ENCODE assay signal across 7 cellular contexts in genomic region chr1:150366416-150367296, GRCh38. TPM values are rescaled to one million over a fixed set of nuclear protein-coding genes. Genes with fewer than 3 reads are reported as not detected.
DNase-seq lines count a peak whose midpoint lies in the region; ATAC-seq, FAIRE-seq and TF ChIP-seq lines count a peak whose summit lies in the region.

No MANE protein-coding gene starts in this region.

- WGBS in H9 (ENCODE audit: extremely low coverage, insufficient read length, low lambda C conversion rate), result 100% methylated on average over 1 of the region's 12 CpGs

- no peak overlapping the region for H4K91ac ChIP-seq in H9 (ENCODE audit: insufficient read length, low read depth, low read length)

- no peaks in the 10 kb centered on the region for H3K27me3 ChIP-seq in H9 (ENCODE audit: insufficient read depth, low read length)
- H3K27me3 ChIP-seq in parathyroid adenoma (ENCODE audit: control insufficient read depth, insufficient read depth, low read length), result no peaks in the 10 kb centered on the region

- ATAC-seq in HG03432 (IDR thresholded peaks at IDR 0.05; ENCODE audit: unreplicated experiment), result no peak

- H3K79me2 ChIP-seq in H9 (ENCODE audit: insufficient read depth, low read length), result peaks cover 49% of the 10 kb centered on the region; the same call in 1 of the 2 replicates
- H3K79me2 ChIP-seq in parathyroid adenoma, result peaks cover 15% of the 10 kb centered on the region

- no peak overlapping the region for H2BK12ac ChIP-seq in H9 (ENCODE audit: insufficient read length, low read depth, low read length)

- peak overlapping the region; percentile 83 to 100 (median 100); a peak in 5 of 7 replicates for H3K27ac Mint-ChIP-seq in H9

- H3K36me3 ChIP-seq in parathyroid adenoma (ENCODE audit: control insufficient read depth, insufficient read depth, low read length), result no peaks in the 10 kb centered on the region

- H3K4me1 Mint-ChIP-seq in H9, result peaks cover 21 to 23% of the 10 kb centered on the region in 2 experiments

- no peak overlapping the region for H2BK120ac ChIP-seq in H9 (ENCODE audit: low read depth, low read length, poor library complexity, severe bottlenecking)

- peaks cover 5 to 8% (median 7%) of the 10 kb centered on the region in 3 experiments; a peak in 5 of 7 replicates for H3K36me3 Mint-ChIP-seq in H9 (ENCODE audit: insufficient read depth in 1 of 3, low read depth in 3 of 3)

- peak; percentile 75 for FAIRE-seq in RCC 7860 (lab: Jason Lieb, UNC)

- H3K18ac ChIP-seq in H9 (ENCODE audit: insufficient read length, low read depth, low read length), result no peak overlapping the region

- H3T11ph ChIP-seq in H9 (ENCODE audit: low read length), result no peak overlapping the region

- no peak overlapping the region for H2AK5ac ChIP-seq in H9 (ENCODE audit: insufficient read length, low read length)

- H2BK15ac ChIP-seq in H9 (ENCODE audit: low read depth, low read length), result no peak overlapping the region

- no peaks in the 10 kb centered on the region for H3K4me1 ChIP-seq in H9 (ENCODE audit: insufficient read depth, low read length)
- no peaks in the 10 kb centered on the region for H3K4me1 ChIP-seq in parathyroid adenoma

- no peak overlapping the region for H3K56ac ChIP-seq in H9 (ENCODE audit: insufficient read length, low read depth, low read length)

- H2BK20ac ChIP-seq in H9 (ENCODE audit: low read depth, low read length, poor library complexity, severe bottlenecking), result no peak overlapping the region

- H2BK5ac ChIP-seq in H9 (ENCODE audit: insufficient read length, low read length), result no peak overlapping the region

- H3K14ac ChIP-seq in H9 (ENCODE audit: insufficient read depth, low read length), result no peak overlapping the region

- no peak for DNase-seq in H9
- DNase-seq in RCC 7860 (ENCODE audit: low spot score), result peak; percentile 34
- DNase-seq in epithelial cell of proximal tubule (ENCODE audit: low read depth), result peak; percentile 53
- no peak for DNase-seq in cerebellum (ENCODE audit: low spot score)
- DNase-seq in hippocampal formation (lab: John Stamatoyannopoulos, UW), result no peak

- H3K9me3 Mint-ChIP-seq in H9, result no peaks in the 10 kb centered on the region; a peak in 2 of 5 replicates

- no peak overlapping the region for H4K5ac ChIP-seq in H9 (ENCODE audit: insufficient read length, low read depth, low read length)

- H3K9ac ChIP-seq in H9 (ENCODE audit: extremely low read depth, insufficient read length, low read length) (peak overlapping the region; percentile 64), parathyroid adenoma (no peak overlapping the region)

- peak overlapping the region; percentile 92 for H3K4me2 ChIP-seq in H9 (ENCODE audit: insufficient read depth, insufficient read length, low read length)
- peak overlapping the region; percentile 100 for H3K4me2 ChIP-seq in parathyroid adenoma (ENCODE audit: low read length)

- H2AFZ ChIP-seq in H9 (ENCODE audit: low read length) (no peak overlapping the region), parathyroid adenoma (no peak overlapping the region)

- H3K4me3 Mint-ChIP-seq in H9, result peak overlapping the region; percentile 92 to 98

- TF ChIP-seq CTCF in H9 (conservative IDR thresholded peaks at IDR 0.05) (no peak), epithelial cell of proximal tubule (conservative IDR thresholded peaks at IDR 0.05; ENCODE audit: low read depth, low read length) (no peak), parathyroid adenoma (IDR thresholded peaks at IDR 0.05) (no peak)

- no peaks in the 10 kb centered on the region; the same call in none of the 2 replicates for H3K27me3 Mint-ChIP-seq in H9 (ENCODE audit: low read depth)

- no peak overlapping the region for H4K8ac ChIP-seq in H9 (replicated peaks; ENCODE audit: insufficient read length, low read depth, low read length)

- H3K27ac ChIP-seq in H9 (ENCODE audit: insufficient read length, low read depth, low read length), result no peak overlapping the region
- H3K27ac ChIP-seq in parathyroid adenoma, result no peak overlapping the region

- peaks cover 10% of the 10 kb centered on the region for H3K23me2 ChIP-seq in H9 (ENCODE audit: insufficient read length, low read depth, low read length, poor library complexity, severe bottlenecking)

- no peaks in the 10 kb centered on the region for H4K20me1 ChIP-seq in H9 (ENCODE audit: control insufficient read depth, insufficient read depth, insufficient read length)

- no peaks in the 10 kb centered on the region for H3K9me3 ChIP-seq in H9 (ENCODE audit: control insufficient read depth, low read depth, low read length)
- H3K9me3 ChIP-seq in parathyroid adenoma (ENCODE audit: control insufficient read depth, low read length), result no peaks in the 10 kb centered on the region

- no peak overlapping the region for H3K4ac ChIP-seq in H9 (ENCODE audit: low read depth, low read length)

- H3K79me1 ChIP-seq in H9 (ENCODE audit: insufficient read depth, low read depth, low read length, poor library complexity, severe bottlenecking), result no peaks in the 10 kb centered on the region

- no peak overlapping the region for H3K23ac ChIP-seq in H9 (ENCODE audit: insufficient read length, low read depth, low read length)

- H3K4me3 ChIP-seq in epithelial cell of proximal tubule (ENCODE audit: low read depth, low read length) (peak overlapping the region; percentile 60), parathyroid adenoma (ENCODE audit: low read depth, low read length) (peak overlapping the region; percentile 100)

RNA-seq across cellular contexts. Expression of gene RPRD2, which starts 2.7 kb away (rescaled TPM):
- total RNA-seq in H9 (2021), result 37.9 and 39.0 TPM in 2 replicates
- total RNA-seq in epithelial cell of proximal tubule, result 8.1 and 8.6 TPM in 2 replicates
- total RNA-seq in cerebellum, result 23.0 TPM

RNA-seq across cellular contexts. Expression of gene PRPF3, which starts 45.3 kb away (rescaled TPM):
- total RNA-seq in H9 (2021) (82.3 and 86.1 TPM in 2 replicates), epithelial cell of proximal tubule (24.2 and 35.6 TPM in 2 replicates), cerebellum (62.6 TPM)

Comparison
In these comparisons a context has a peak if more than half of its experiments do, and no peak if none do; other contexts are left out.
1. DNase-seq: peak in RCC 7860 (single experiment) and epithelial cell of proximal tubule (single experiment); none in H9 (single experiment), cerebellum (single experiment) and hippocampal formation (0 of 2).